In genomic region chr14:66662374-66662773, GRCh38 we compare ENCODE assay signal across 10 cellular contexts.
A peak's percentile ranks its signal among the peaks of the same experiment; 100 is the strongest.
DNase-seq lines count a peak whose midpoint lies in the region; ATAC-seq, FAIRE-seq and TF ChIP-seq lines count a peak whose summit lies in the region.
"Had no signal": no experiment of that assay in that cellular context is flagged by ENCODE, and none has a peak within 500 bp of the region (broad histone marks: within the 10 kb centered on the region; RNA-seq: fewer than 3 reads in every experiment).

No MANE protein-coding gene starts in this region.

- peak; percentile 16 for TF ChIP-seq CTCF in GM06990 (IDR thresholded peaks at IDR 0.05; ENCODE audit: insufficient read depth, low read length, poor library complexity, severe bottlenecking)
- TF ChIP-seq CTCF in H1 (IDR thresholded peaks at IDR 0.05; ENCODE audit: control extremely low read depth in 1 of 3, insufficient read depth in 1 of 3, low read depth in 1 of 3, low read length in 3 of 3), result peak; percentile 31 to 66 (median 62)

- H3K9me3 ChIP-seq in H1 (ENCODE audit: insufficient read depth in 2 of 2, low read depth in 1 of 2, low read length in 1 of 2), result peaks cover 0 to 5% of the 10 kb centered on the region in 2 experiments; a peak in 1 of 4 replicates

- H2BK20ac ChIP-seq in H1 (ENCODE audit: low read length), result no peak overlapping the region

- H2AK5ac ChIP-seq in H1 (ENCODE audit: low read depth, low read length), result no peak overlapping the region
- H2AK5ac ChIP-seq in mesendoderm (ENCODE audit: low read length), result no peak overlapping the region

- H3K14ac ChIP-seq in H1 (ENCODE audit: insufficient read length), result no peak overlapping the region

- H3K4me3 ChIP-seq in GM06990 (replicated peaks; ENCODE audit: low read depth, low read length) (no peak overlapping the region), H1 (ENCODE audit: extremely low read depth in 1 of 4, insufficient read depth in 2 of 4, low read depth in 3 of 4, low read length in 4 of 4) (no peak overlapping the region), mesendoderm (ENCODE audit: low read length) (no peak overlapping the region)

- H3K27me3 ChIP-seq in GM06990 (replicated peaks; ENCODE audit: control insufficient read depth, insufficient read depth, low read length) (no peaks in the 10 kb centered on the region), H1 (replicated peaks in 1 of 4; ENCODE audit: control insufficient read depth in 3 of 4, extremely low read depth in 1 of 4, insufficient read depth in 3 of 4, low read length in 3 of 4) (no peaks in the 10 kb centered on the region), mesendoderm (ENCODE audit: insufficient read depth, low read length, poor library complexity) (no peaks in the 10 kb centered on the region)

- no peak overlapping the region for H2BK5ac ChIP-seq in H1 (ENCODE audit: low read depth, low read length)
- H2BK5ac ChIP-seq in mesendoderm (ENCODE audit: low read length), result no peak overlapping the region

- TF ChIP-seq EP300 in H1 (IDR thresholded peaks at IDR 0.05; ENCODE audit: borderline replicate concordance in 1 of 2, low read depth in 2 of 2, low read length in 2 of 2), result no peak

- H3K23ac ChIP-seq in H1 (ENCODE audit: insufficient read length) (no peak overlapping the region), mesendoderm (ENCODE audit: low read length) (no peak overlapping the region)

- no peak overlapping the region for H4K91ac ChIP-seq in H1 (replicated peaks; ENCODE audit: insufficient read length, low read length)

- CTCF ChIA-PET in H1 (lab: Charles Lee; ENCODE audit: partially characterized antibody), result interaction anchor here (0.7 to 3.6 kb wide), 24 partner anchors 8 to 303 kb away, joined by 3 to 31 read pairs (median 4); no protein-coding TSS in a partner anchor

- no peak for TF ChIP-seq POLR2A in H1 (IDR thresholded peaks at IDR 0.05; ENCODE audit: control extremely low read depth in 1 of 2, low read depth in 2 of 2, low read length in 2 of 2)

- H2BK15ac ChIP-seq in H1 (ENCODE audit: low read length), result no peak overlapping the region
- no peak overlapping the region for H2BK15ac ChIP-seq in mesendoderm (replicated peaks; ENCODE audit: low read depth)

- no peaks in the 10 kb centered on the region for H4K20me1 ChIP-seq in H1 (replicated peaks in 1 of 2; ENCODE audit: control insufficient read depth in 1 of 2, insufficient read depth in 2 of 2, low read length in 2 of 2)

- H2AFZ ChIP-seq in H1 (ENCODE audit: low read length), result no peak overlapping the region

- no peak overlapping the region for H2BK12ac ChIP-seq in H1 (ENCODE audit: low read depth, low read length)

- H3K79me1 ChIP-seq in H1 (ENCODE audit: low read depth, low read length), result no peaks in the 10 kb centered on the region
- no peaks in the 10 kb centered on the region for H3K79me1 ChIP-seq in mesendoderm (ENCODE audit: low read length)

- H3K4ac ChIP-seq in H1 (replicated peaks; ENCODE audit: insufficient read length, low read depth, low read length), result no peak overlapping the region
- H3K4ac ChIP-seq in mesendoderm (ENCODE audit: low read depth, low read length), result no peak overlapping the region

- H3K36me3 ChIP-seq in GM06990 (ENCODE audit: control insufficient read depth, insufficient read depth, low read length) (no peaks in the 10 kb centered on the region), H1 (ENCODE audit: control insufficient read depth in 2 of 4, insufficient read depth in 4 of 4, low read length in 3 of 4) (no peaks in the 10 kb centered on the region), mesendoderm (ENCODE audit: control insufficient read depth, insufficient read depth, low read length) (no peaks in the 10 kb centered on the region)

- H3K9ac ChIP-seq in H1 (replicated peaks in 1 of 4; ENCODE audit: extremely low read depth in 1 of 4, low read depth in 3 of 4, low read length in 3 of 4) (no peak overlapping the region), mesendoderm (ENCODE audit: low read length) (no peak overlapping the region)

- peak; percentile 88 for FAIRE-seq in H1 (lab: Jason Lieb, UNC)

- H3K27ac ChIP-seq in H1 (ENCODE audit: low read depth, low read length), result no peak overlapping the region
- H3K27ac ChIP-seq in mesendoderm (ENCODE audit: low read depth, low read length), result no peak overlapping the region

- H3K79me2 ChIP-seq in H1 (ENCODE audit: control insufficient read depth in 1 of 2, insufficient read depth in 2 of 2, low read length in 2 of 2) (0 out of 4 replicates have a peak, but pooled peaks cover 0 to 4% of the 10 kb centered on the region in 2 experiments), mesendoderm (ENCODE audit: control insufficient read depth, insufficient read depth, low read length) (no peaks in the 10 kb centered on the region)

- ATAC-seq in GM21529 (IDR thresholded peaks at IDR 0.05; ENCODE audit: unreplicated experiment), result no peak

- H2BK120ac ChIP-seq in H1 (replicated peaks; ENCODE audit: low read depth, low read length) (no peak overlapping the region), mesendoderm (ENCODE audit: low read depth, low read length) (no peak overlapping the region)

- WGBS in H1 (ENCODE audit: extremely low coverage in 1 of 2, insufficient coverage in 1 of 2, insufficient read length in 1 of 2, insufficient replicate concordance in 2 of 2, low coverage in 1 of 2, low lambda C conversion rate in 2 of 2, missing lambda C conversion rate in 1 of 2), 2 experiments, result 71% methylated on average over 4 of the region's 4 CpGs; no CpG with 5 or more reads in 1 of the 2 experiments
- WGBS in mesendoderm (ENCODE audit: extremely low coverage, insufficient coverage, low lambda C conversion rate), result no CpG with 5 or more reads among the region's 4 CpGs

- DNase-seq in GM06990 (ENCODE audit: extremely low read depth, insufficient read length) (no peak), NAMALWA (ENCODE audit: low spot score) (peak; percentile 3), H1 (ENCODE audit: low read depth in 1 of 2, low spot score in 2 of 2) (no peak), mesendoderm (peak; percentile 54), nucleus accumbens (lab: John Stamatoyannopoulos, UW) (no peak), HuH-7 (ENCODE audit: low spot score) (no peak)
- DNase-seq in stimulated activated CD4-positive, alpha-beta T cell treated with anti-CD3 and anti-CD28 coated beads, Interleukin-4, amount 100 ng/mL, for 1 hour, result no peak
- DNase-seq: activated CD4-positive, alpha-beta T cell treated with anti-CD3 and anti-CD28 coated beads for 1 hour; activated naive CD8-positive, alpha-beta T cell treated with anti-CD3 and anti-CD28 coated beads for 36 hours had no signal

- H3K4me1 ChIP-seq in H1 (replicated peaks in 1 of 4; ENCODE audit: control insufficient read depth in 3 of 4, insufficient read depth in 4 of 4, low read length in 3 of 4) (no peaks in the 10 kb centered on the region), mesendoderm (ENCODE audit: control insufficient read depth, low read depth, low read length) (no peaks in the 10 kb centered on the region)

- no peaks in the 10 kb centered on the region for H3K23me2 ChIP-seq in H1 (ENCODE audit: low read depth, low read length)

- POLR2A ChIA-PET in H1 (lab: Charles Lee; ENCODE audit: partially characterized antibody), result no interaction called here

- H3K56ac ChIP-seq in H1 (replicated peaks; ENCODE audit: insufficient read length, low read depth, low read length), result no peak overlapping the region
- no peak overlapping the region for H3K56ac ChIP-seq in mesendoderm (ENCODE audit: low read length)

- H3K4me2 ChIP-seq in H1 (ENCODE audit: insufficient read depth in 1 of 2, low read depth in 2 of 2, low read length in 2 of 2) (no peak overlapping the region), mesendoderm (ENCODE audit: low read length) (no peak overlapping the region)

- TF ChIP-seq RAD21 in H1 (IDR thresholded peaks at IDR 0.05 in 1 of 2, conservative IDR thresholded peaks at IDR 0.05 in 1 of 2; ENCODE audit: low read depth in 2 of 2, low read length in 2 of 2), result peak; percentile 66 to 76

- H4K5ac ChIP-seq in H1 (ENCODE audit: insufficient read length, low read depth, low read length) (no peak overlapping the region), mesendoderm (ENCODE audit: low read length) (no peak overlapping the region)

- H3K18ac ChIP-seq in H1 (ENCODE audit: extremely low read depth, low read length) (no peak overlapping the region), mesendoderm (ENCODE audit: low read length) (no peak overlapping the region)

- H4K8ac ChIP-seq in H1 (ENCODE audit: extremely low read depth, insufficient read depth, low read length) (no peak overlapping the region), mesendoderm (ENCODE audit: low read depth, low read length) (no peak overlapping the region)

TF ChIP-seq in H1, 55 proteins besides CTCF, POLR2A, EP300 and RAD21:
- no peak for TF ChIP-seq CBX8 (IDR thresholded peaks at IDR 0.05; ENCODE audit: borderline replicate concordance, low read depth, low read length)
- no peak for TF ChIP-seq PHF8 (conservative IDR thresholded peaks at IDR 0.05; ENCODE audit: low read depth, low read length)
- TF ChIP-seq ASH2L (IDR thresholded peaks at IDR 0.05; ENCODE audit: low read length), result no peak
- TF ChIP-seq, protein P1, sequence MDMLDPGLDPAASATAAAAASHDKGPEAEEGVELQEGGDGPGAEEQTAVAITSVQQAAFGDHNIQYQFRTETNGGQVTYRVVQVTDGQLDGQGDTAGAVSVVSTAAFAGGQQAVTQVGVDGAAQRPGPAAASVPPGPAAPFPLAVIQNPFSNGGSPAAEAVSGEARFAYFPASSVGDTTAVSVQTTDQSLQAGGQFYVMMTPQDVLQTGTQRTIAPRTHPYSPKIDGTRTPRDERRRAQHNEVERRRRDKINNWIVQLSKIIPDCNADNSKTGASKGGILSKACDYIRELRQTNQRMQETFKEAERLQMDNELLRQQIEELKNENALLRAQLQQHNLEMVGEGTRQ (IDR thresholded peaks at IDR 0.05; ENCODE audit: low read length), result no peak
- TF ChIP-seq TAF1 (IDR thresholded peaks at IDR 0.05; ENCODE audit: low read depth, low read length), result no peak
- TF ChIP-seq BRCA1 (IDR thresholded peaks at IDR 0.05; ENCODE audit: low read depth, low read length), result no peak
- no peak for TF ChIP-seq POU5F1 (IDR thresholded peaks at IDR 0.05; ENCODE audit: low read depth, low read length)
- TF ChIP-seq RBBP5 (IDR thresholded peaks at IDR 0.05; ENCODE audit: borderline replicate concordance, low read depth, low read length), result no peak
- no peak for TF ChIP-seq SP4 (IDR thresholded peaks at IDR 0.05; ENCODE audit: low read length)
- TF ChIP-seq SUZ12 (IDR thresholded peaks at IDR 0.05; ENCODE audit: low read length), result no peak
- TF ChIP-seq NRF1 (IDR thresholded peaks at IDR 0.05; ENCODE audit: low read depth, low read length), result no peak

Comparison
In these comparisons a context has a peak if more than half of its experiments do, and no peak if none do; other contexts are left out.
1. DNase-seq: peak in NAMALWA (single experiment) and mesendoderm (single experiment); none in GM06990 (single experiment), H1 (0 of 2), nucleus accumbens (0 of 56), HuH-7 (single experiment) and stimulated activated CD4-positive, alpha-beta T cell treated with anti-CD3 and anti-CD28 coated beads, Interleukin-4, amount 100 ng/mL, for 1 hour (single experiment).